Comparison of ENCODE assay signal across 15 cellular contexts in genomic region chr2:46472165-46472564, GRCh38. TPM values are rescaled to one million over a fixed set of nuclear protein-coding genes. Genes with fewer than 3 reads are reported as not detected.
"Had no signal": no experiment of that assay in that cellular context is flagged by ENCODE, and none has a peak within 500 bp of the region (broad histone marks: within the 10 kb centered on the region; RNA-seq: fewer than 3 reads in every experiment).

No MANE protein-coding gene starts in this region.

RNA-seq across cellular contexts. Expression of gene TMEM247, which starts 7.2 kb away (rescaled TPM):
- total RNA-seq: stomach, subcutaneous adipose tissue, suprapubic skin, temporal lobe, thoracic aorta, thyroid gland, tibial nerve, transverse colon, upper lobe of left lung, upper lobe of right lung, ureter, urinary bladder, uterus, vagina had no signal
- polyA plus RNA-seq: stomach, thymus, urinary bladder had no signal
